20 cellular contexts compared by ENCODE assay signal in genomic region chr1:221557024-221557423, GRCh38.
"Had no signal": no experiment of that assay in that cellular context is flagged by ENCODE, and none has a peak within 500 bp of the region (broad histone marks: within the 10 kb centered on the region; RNA-seq: fewer than 3 reads in every experiment).

No MANE protein-coding gene starts in this region.

- H3K36me3 Mint-ChIP-seq: activated CD8-positive, alpha-beta memory T cell treated with anti-CD3 and anti-CD28 coated beads, Interleukin-2, amount 10 ng/mL, durations not matched to agents 7 days and 5 days; activated naive CD4-positive, alpha-beta T cell treated with anti-CD3 and anti-CD28 coated beads, Interleukin-2, amount 50 U/mL, for 72 hours; naive B cell; T-cell had no signal

- ATAC-seq: activated CD4-positive, alpha-beta T cell treated with anti-CD3 and anti-CD28 coated beads for 36 hours; activated CD8-positive, alpha-beta memory T cell treated with anti-CD3 and anti-CD28 coated beads, Interleukin-2, amount 10 ng/mL, durations not matched to agents 7 days and 5 days; activated CD8-positive, alpha-beta T cell treated with anti-CD3 and anti-CD28 coated beads, Interleukin-2, amount 10 ng/mL, durations not matched to agents 7 days and 5 days; activated naive CD4-positive, alpha-beta T cell treated with anti-CD3 and anti-CD28 coated beads, Interleukin-2, amount 50 U/mL, for 72 hours; effector memory CD8-positive, alpha-beta T cell; left lung; T-cell had no signal

- H3K9me3 Mint-ChIP-seq: activated naive CD4-positive, alpha-beta T cell treated with anti-CD3 and anti-CD28 coated beads, Interleukin-2, amount 50 U/mL, for 72 hours; activated T-helper 2 cell treated with anti-CD3 and anti-CD28 coated beads, Interferon-gamma antibody, Interleukin-2, Interleukin-4, amounts not matched to agents 10 μg/mL and 5 μg/mL and 100 μg/mL, durations not matched to agents 14 hours and 24 hours and 36 hours; effector memory CD8-positive, alpha-beta T cell; naive B cell; T-cell had no signal

- H3K27me3 Mint-ChIP-seq: activated CD4-positive, alpha-beta T cell treated with anti-CD3 and anti-CD28 coated beads for 36 hours; effector memory CD8-positive, alpha-beta T cell; T-cell had no signal

- H3K27me3 ChIP-seq: dorsolateral prefrontal cortex, left lung, pancreas, transverse colon had no signal

- H3K4me3 ChIP-seq: coronary artery, dorsolateral prefrontal cortex, left lung, lung, pancreas, prostate gland, transverse colon had no signal

- H3K9me3 ChIP-seq: left lung, pancreas, prostate gland, transverse colon had no signal

- H3K4me1 Mint-ChIP-seq: activated CD4-positive, alpha-beta T cell treated with anti-CD3 and anti-CD28 coated beads for 36 hours; activated CD8-positive, alpha-beta memory T cell treated with anti-CD3 and anti-CD28 coated beads, Interleukin-2, amount 10 ng/mL, durations not matched to agents 7 days and 5 days; naive B cell; T-cell had no signal

- H3K4me3 Mint-ChIP-seq: activated CD4-positive, alpha-beta T cell treated with anti-CD3 and anti-CD28 coated beads for 36 hours; activated CD8-positive, alpha-beta memory T cell treated with anti-CD3 and anti-CD28 coated beads, Interleukin-2, amount 10 ng/mL, durations not matched to agents 7 days and 5 days; activated CD8-positive, alpha-beta T cell treated with anti-CD3 and anti-CD28 coated beads, Interleukin-2, amount 10 ng/mL, durations not matched to agents 7 days and 5 days; effector memory CD8-positive, alpha-beta T cell; naive B cell; T-cell had no signal

- H3K27ac ChIP-seq: coronary artery, dorsolateral prefrontal cortex, left lung, pancreas, prostate gland, transverse colon had no signal

- H3K27ac Mint-ChIP-seq: activated CD4-positive, alpha-beta T cell treated with anti-CD3 and anti-CD28 coated beads for 36 hours; activated CD8-positive, alpha-beta memory T cell treated with anti-CD3 and anti-CD28 coated beads, Interleukin-2, amount 10 ng/mL, durations not matched to agents 7 days and 5 days; activated CD8-positive, alpha-beta T cell treated with anti-CD3 and anti-CD28 coated beads, Interleukin-2, amount 10 ng/mL, durations not matched to agents 7 days and 5 days; activated naive CD4-positive, alpha-beta T cell treated with anti-CD3 and anti-CD28 coated beads, Interleukin-2, amount 50 U/mL, for 72 hours; activated T-helper 2 cell treated with anti-CD3 and anti-CD28 coated beads, Interferon-gamma antibody, Interleukin-2, Interleukin-4, amounts not matched to agents 10 μg/mL and 5 μg/mL and 100 μg/mL, durations not matched to agents 14 hours and 24 hours and 36 hours; effector memory CD8-positive, alpha-beta T cell; naive B cell; T-cell had no signal

- H3K4me1 ChIP-seq: left lung, prostate gland, transverse colon had no signal

- H3K36me3 ChIP-seq: left lung, pancreas, prostate gland, transverse colon had no signal

- DNase-seq: activated CD4-positive, alpha-beta T cell treated with anti-CD3 and anti-CD28 coated beads for 36 hours; activated CD4-positive, CD25-positive, alpha-beta regulatory T cell; activated CD8-positive, alpha-beta memory T cell treated with anti-CD3 and anti-CD28 coated beads, Interleukin-2, amount 10 ng/mL, durations not matched to agents 7 days and 5 days; activated CD8-positive, alpha-beta T cell treated with anti-CD3 and anti-CD28 coated beads, Interleukin-2, amount 10 ng/mL, durations not matched to agents 7 days and 5 days; activated T-cell treated with anti-CD3 and anti-CD28 coated beads, Interleukin-2, amount 50 U/mL, for 48 hours; dorsolateral prefrontal cortex; effector memory CD8-positive, alpha-beta T cell; kidney glomerular epithelial cell; left lung; naive B cell; pancreas; retina; stimulated activated naive CD4-positive, alpha-beta T cell; T-cell; transverse colon had no signal
